Comparison of ENCODE assay signal across 16 cellular contexts in the genomic region with DNA sequence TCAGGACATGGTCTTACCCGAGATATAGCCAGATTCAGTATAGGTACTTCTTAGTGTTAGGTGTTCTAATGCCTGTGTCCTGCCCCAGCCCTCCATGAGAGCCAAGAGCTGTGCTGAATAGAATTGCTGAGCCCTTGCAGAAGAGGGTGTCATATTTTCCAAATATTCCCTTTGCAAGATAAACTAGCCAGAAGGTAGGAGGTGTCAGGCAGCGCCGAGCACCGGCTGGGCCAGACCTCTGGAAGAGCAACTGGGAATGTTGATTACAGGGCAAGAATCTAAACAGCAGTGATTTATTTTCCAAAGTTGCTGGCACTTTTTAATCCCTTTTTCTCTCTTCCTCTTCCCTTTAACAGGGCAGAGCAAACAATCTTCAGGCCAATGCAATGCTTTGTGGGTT. TPM values are rescaled to one million over a fixed set of nuclear protein-coding genes. Genes with fewer than 3 reads are reported as not detected.
A peak's percentile ranks its signal among the peaks of the same experiment; 100 is the strongest.
DNase-seq lines count a peak whose midpoint lies in the region; ATAC-seq, FAIRE-seq and TF ChIP-seq lines count a peak whose summit lies in the region.
"Had no signal": no experiment of that assay in that cellular context is flagged by ENCODE, and none has a peak within 500 bp of the region (broad histone marks: within the 10 kb centered on the region; RNA-seq: fewer than 3 reads in every experiment).

No MANE protein-coding gene starts in this region.

- no peaks in the 10 kb centered on the region for H4K20me1 ChIP-seq in H9 (ENCODE audit: control insufficient read depth, insufficient read depth, insufficient read length)
- H4K20me1 ChIP-seq in PC-9 (ENCODE audit: insufficient read depth) = no peaks in the 10 kb centered on the region
- no peaks in the 10 kb centered on the region for H4K20me1 ChIP-seq in smooth muscle cell (ENCODE audit: low read depth)

- H2BK12ac ChIP-seq in H9 (ENCODE audit: insufficient read length, low read depth, low read length) = no peak overlapping the region

- no peak overlapping the region for H2AFZ ChIP-seq in H9 (ENCODE audit: low read length)
- H2AFZ ChIP-seq in PC-9 = no peak overlapping the region
- H2AFZ ChIP-seq in smooth muscle cell (ENCODE audit: low read depth) = no peak overlapping the region

- peak; percentile 22 to 56 for ATAC-seq in right cardiac atrium
- no peak for ATAC-seq in GM18907 (IDR thresholded peaks at IDR 0.05; ENCODE audit: unreplicated experiment)
- ATAC-seq: activated T-helper 17 cell treated with anti-CD3 and anti-CD28 coated beads, Interleukin-2, amount 50 U/mL, for 72 hours had no signal

- no peak overlapping the region for H3T11ph ChIP-seq in H9 (ENCODE audit: low read length)

- H3K79me2 ChIP-seq in H9 (ENCODE audit: insufficient read depth, low read length) (no peaks in the 10 kb centered on the region), PC-9 (ENCODE audit: low read depth) (peaks cover 49% of the 10 kb centered on the region), smooth muscle cell (ENCODE audit: low read depth) (no peaks in the 10 kb centered on the region)

- H3K4me3 Mint-ChIP-seq in H9 = no peak overlapping the region
- H3K4me3 Mint-ChIP-seq in activated T-helper 1 cell treated with anti-CD3 and anti-CD28 coated beads, Interleukin-12 subunit alpha, Interleukin-12 subunit beta, Interleukin-2, Interleukin-4 antibody, amounts not matched to agents 30 ng/mL and 10 ng/mL and 1 ng/mL, durations not matched to agents 14 hours and 24 hours and 36 hours = no peak overlapping the region
- H3K4me3 Mint-ChIP-seq: activated T-helper 17 cell treated with anti-CD3 and anti-CD28 coated beads, Interleukin-2, amount 50 U/mL, for 72 hours; CD4-positive, alpha-beta T cell had no signal

- CTCF ChIA-PET in PC-9 (lab: Charles Lee) = no interaction called here

- no TSS peak for BruUV-seq in PC-9 (replicated peaks; lab: Mats Ljungman, UMichigan)

- H2BK15ac ChIP-seq in H9 (ENCODE audit: low read depth, low read length) = no peak overlapping the region

- H3K36me3 ChIP-seq in PC-9 (ENCODE audit: low read depth) (no peaks in the 10 kb centered on the region), smooth muscle cell (ENCODE audit: low read depth) (no peaks in the 10 kb centered on the region)
- H3K36me3 ChIP-seq: ascending aorta, ovary, uterus had no signal

- intact Hi-C loops in PC-9 (cut with micrococcal nuclease; ENCODE audit: unreplicated experiment) = loop anchor here (10.0 kb wide), 1 partner anchor 211 kb away; the partner anchor contains the start of gene DYNLT1
- intact Hi-C loops in right cardiac atrium (cut with DNase I) = no loop called here
- intact Hi-C loops in activated T-helper 1 cell treated with anti-CD3 and anti-CD28 coated beads, Interleukin-12 subunit alpha, Interleukin-12 subunit beta, Interleukin-2, Interleukin-4 antibody, amounts not matched to agents 30 ng/mL and 10 ng/mL and 1 ng/mL, durations not matched to agents 14 hours and 24 hours and 36 hours (cut with micrococcal nuclease) = loop anchor here (10.0 kb wide), 1 partner anchor 249 kb away; no protein-coding TSS in a partner anchor

- H3K9me3 Mint-ChIP-seq in H9 = no peaks in the 10 kb centered on the region; a peak in 1 of 5 replicates
- no peaks in the 10 kb centered on the region for H3K9me3 Mint-ChIP-seq in activated T-helper 1 cell treated with anti-CD3 and anti-CD28 coated beads, Interleukin-12 subunit alpha, Interleukin-12 subunit beta, Interleukin-2, Interleukin-4 antibody, amounts not matched to agents 30 ng/mL and 10 ng/mL and 1 ng/mL, durations not matched to agents 14 hours and 24 hours and 36 hours
- H3K9me3 Mint-ChIP-seq: activated T-helper 17 cell treated with anti-CD3 and anti-CD28 coated beads, Interleukin-2, amount 50 U/mL, for 72 hours; CD4-positive, alpha-beta T cell had no signal

- no peak overlapping the region for H3K14ac ChIP-seq in H9 (ENCODE audit: insufficient read depth, low read length)

- no peak overlapping the region for H4K91ac ChIP-seq in H9 (ENCODE audit: insufficient read length, low read depth, low read length)

- TF ChIP-seq CTCF in H9 (conservative IDR thresholded peaks at IDR 0.05) (no peak), PC-9 (conservative IDR thresholded peaks at IDR 0.05) (no peak), smooth muscle cell (IDR thresholded peaks at IDR 0.05; ENCODE audit: borderline replicate concordance, insufficient read depth, poor library complexity, severe bottlenecking) (no peak)

- H3K9ac ChIP-seq in H9 (ENCODE audit: extremely low read depth, insufficient read length, low read length) (no peak overlapping the region), smooth muscle cell (ENCODE audit: low read depth) (no peak overlapping the region)

- no peak overlapping the region for H4K5ac ChIP-seq in H9 (ENCODE audit: insufficient read length, low read depth, low read length)

- FAIRE-seq in urothelium cell line (lab: Jason Lieb, UNC) = no peak

- H2AK5ac ChIP-seq in H9 (ENCODE audit: insufficient read length, low read length) = no peak overlapping the region

- H3K4ac ChIP-seq in H9 (ENCODE audit: low read depth, low read length) = no peak overlapping the region

- H3K23me2 ChIP-seq in H9 (ENCODE audit: insufficient read length, low read depth, low read length, poor library complexity, severe bottlenecking) = no peaks in the 10 kb centered on the region

- no peaks in the 10 kb centered on the region for H3K9me2 ChIP-seq in PC-9 (ENCODE audit: insufficient read depth)

- H3K4me3 ChIP-seq in PC-9 = no peak overlapping the region
- H3K4me3 ChIP-seq in right cardiac atrium (ENCODE audit: low read length) = no peak overlapping the region
- no peak overlapping the region for H3K4me3 ChIP-seq in smooth muscle cell
- H3K4me3 ChIP-seq: ascending aorta, ovary, uterus had no signal

- H3K18ac ChIP-seq in H9 (ENCODE audit: insufficient read length, low read depth, low read length) = no peak overlapping the region

- no peaks in the 10 kb centered on the region for H3K79me1 ChIP-seq in H9 (ENCODE audit: insufficient read depth, low read depth, low read length, poor library complexity, severe bottlenecking)

- H2BK20ac ChIP-seq in H9 (ENCODE audit: low read depth, low read length, poor library complexity, severe bottlenecking) = no peak overlapping the region

- H3K27me3 Mint-ChIP-seq in H9 (ENCODE audit: low read depth) = no peaks in the 10 kb centered on the region
- peaks cover 2% of the 10 kb centered on the region for H3K27me3 Mint-ChIP-seq in activated T-helper 1 cell treated with anti-CD3 and anti-CD28 coated beads, Interleukin-12 subunit alpha, Interleukin-12 subunit beta, Interleukin-2, Interleukin-4 antibody, amounts not matched to agents 30 ng/mL and 10 ng/mL and 1 ng/mL, durations not matched to agents 14 hours and 24 hours and 36 hours (ENCODE audit: insufficient read depth)
- H3K27me3 Mint-ChIP-seq: activated T-helper 17 cell treated with anti-CD3 and anti-CD28 coated beads, Interleukin-2, amount 50 U/mL, for 72 hours; CD4-positive, alpha-beta T cell had no signal

- H3K4me2 ChIP-seq in H9 (ENCODE audit: insufficient read depth, insufficient read length, low read length) (no peak overlapping the region), PC-9 (0 out of 2 replicates have a peak overlapping the region, but pooled peaks have one; percentile 84), smooth muscle cell (no peak overlapping the region)

- H2BK5ac ChIP-seq in H9 (ENCODE audit: insufficient read length, low read length) = no peak overlapping the region

- peaks cover 15 to 20% of the 10 kb centered on the region in 2 experiments for H3K4me1 Mint-ChIP-seq in H9
- peaks cover 5% of the 10 kb centered on the region for H3K4me1 Mint-ChIP-seq in activated T-helper 1 cell treated with anti-CD3 and anti-CD28 coated beads, Interleukin-12 subunit alpha, Interleukin-12 subunit beta, Interleukin-2, Interleukin-4 antibody, amounts not matched to agents 30 ng/mL and 10 ng/mL and 1 ng/mL, durations not matched to agents 14 hours and 24 hours and 36 hours (ENCODE audit: low read depth)

- H3K4me1 ChIP-seq in H9 (ENCODE audit: insufficient read depth, low read length) (peaks cover 13% of the 10 kb centered on the region; the same call in 1 of the 2 replicates), PC-9 (replicated peaks; ENCODE audit: insufficient read depth) (peaks cover 87% of the 10 kb centered on the region), right cardiac atrium (ENCODE audit: control insufficient read depth, insufficient read depth, low read length) (peaks cover 7% of the 10 kb centered on the region), smooth muscle cell (ENCODE audit: low read depth) (peaks cover 15% of the 10 kb centered on the region)
- H3K4me1 ChIP-seq: ascending aorta, uterus had no signal

- peaks cover 61% of the 10 kb centered on the region for H3F3A ChIP-seq in PC-9 (ENCODE audit: insufficient read depth, low read depth)
- H3F3A ChIP-seq in smooth muscle cell (ENCODE audit: low read depth) = no peaks in the 10 kb centered on the region

- H3K27ac ChIP-seq in H9 (ENCODE audit: insufficient read length, low read depth, low read length) (no peak overlapping the region), PC-9 (peak overlapping the region; percentile 99), right cardiac atrium (ENCODE audit: low read length) (peak overlapping the region; percentile 34), smooth muscle cell (ENCODE audit: low read depth) (peak overlapping the region; percentile 62)
- H3K27ac ChIP-seq: ascending aorta, ovary, uterus had no signal

- no peak overlapping the region for H2BK120ac ChIP-seq in H9 (ENCODE audit: low read depth, low read length, poor library complexity, severe bottlenecking)

- H3K27me3 ChIP-seq in H9 (ENCODE audit: insufficient read depth, low read length) (no peaks in the 10 kb centered on the region), PC-9 (ENCODE audit: insufficient read depth, low read depth) (no peaks in the 10 kb centered on the region), right cardiac atrium (ENCODE audit: control insufficient read depth, insufficient read depth) (no peaks in the 10 kb centered on the region), smooth muscle cell (ENCODE audit: low read depth) (no peaks in the 10 kb centered on the region)
- H3K27me3 ChIP-seq: ascending aorta, ovary, uterus had no signal

- H3K9me3 ChIP-seq in H9 (ENCODE audit: control insufficient read depth, low read depth, low read length) = no peaks in the 10 kb centered on the region
- H3K9me3 ChIP-seq in PC-9 (ENCODE audit: insufficient read depth, low read depth) = no peaks in the 10 kb centered on the region
- H3K9me3 ChIP-seq in right cardiac atrium (ENCODE audit: control insufficient read depth, low read length) = no peaks in the 10 kb centered on the region
- H3K9me3 ChIP-seq in smooth muscle cell (replicated peaks; ENCODE audit: low read depth) = no peaks in the 10 kb centered on the region
- H3K9me3 ChIP-seq: ascending aorta, ovary, uterus had no signal

- H3K36me3 Mint-ChIP-seq in H9 (ENCODE audit: insufficient read depth in 1 of 3, low read depth in 3 of 3) = no peaks in the 10 kb centered on the region
- peaks cover 2% of the 10 kb centered on the region for H3K36me3 Mint-ChIP-seq in activated T-helper 1 cell treated with anti-CD3 and anti-CD28 coated beads, Interleukin-12 subunit alpha, Interleukin-12 subunit beta, Interleukin-2, Interleukin-4 antibody, amounts not matched to agents 30 ng/mL and 10 ng/mL and 1 ng/mL, durations not matched to agents 14 hours and 24 hours and 36 hours (ENCODE audit: low read depth)

- POLR2A ChIA-PET in PC-9 (lab: Charles Lee; ENCODE audit: unreplicated experiment) = no interaction called here

- no peak overlapping the region for H3K23ac ChIP-seq in H9 (ENCODE audit: insufficient read length, low read depth, low read length)

- WGBS in H9 (ENCODE audit: extremely low coverage, insufficient read length, low lambda C conversion rate) = no CpG with 5 or more reads among the region's 4 CpGs
- 55% methylated on average over 4 of the region's 4 CpGs for WGBS in right cardiac atrium
- 29% methylated on average over 4 of the region's 4 CpGs for WGBS in smooth muscle cell (ENCODE audit: low lambda C conversion rate)

- H4K8ac ChIP-seq in H9 (replicated peaks; ENCODE audit: insufficient read length, low read depth, low read length) = no peak overlapping the region

- no peak overlapping the region for H3K56ac ChIP-seq in H9 (ENCODE audit: insufficient read length, low read depth, low read length)

- H3K27ac Mint-ChIP-seq in H9 = peak overlapping the region in 2 of 3 experiments; percentile 86; a peak in 4 of 7 replicates
- no peak overlapping the region for H3K27ac Mint-ChIP-seq in activated T-helper 1 cell treated with anti-CD3 and anti-CD28 coated beads, Interleukin-12 subunit alpha, Interleukin-12 subunit beta, Interleukin-2, Interleukin-4 antibody, amounts not matched to agents 30 ng/mL and 10 ng/mL and 1 ng/mL, durations not matched to agents 14 hours and 24 hours and 36 hours

- DNase-seq in H9 = no peak
- DNase-seq in PC-9 = no peak
- DNase-seq in right cardiac atrium = peak in 1 of 3 donors; percentile 67
- no peak for DNase-seq in smooth muscle cell (lab: John Stamatoyannopoulos, UW; ENCODE audit: unreplicated experiment)
- no peak for DNase-seq in urothelium cell line (ENCODE audit: low spot score)
- no peak for DNase-seq in activated T-helper 1 cell treated with anti-CD3 and anti-CD28 coated beads, Interleukin-12 subunit alpha, Interleukin-12 subunit beta, Interleukin-2, Interleukin-4 antibody, amounts not matched to agents 30 ng/mL and 10 ng/mL and 1 ng/mL, durations not matched to agents 14 hours and 24 hours and 36 hours (ENCODE audit: low spot score)
- DNase-seq: activated CD4-positive, alpha-beta T cell treated with anti-CD3 and anti-CD28 coated beads for 48 hours; CD4-positive, alpha-beta T cell; mammary epithelial cell; NCI-H1694; NCI-H510A treated with DMSO at 0.1 percent for 48 hours; uterus had no signal

RNA-seq across cellular contexts. Expression of gene EZR, which starts 37.1 kb away (rescaled TPM):
- 375 and 393 TPM in 2 replicates for total RNA-seq in H9 (2021)
- total RNA-seq in PC-9 (2021) = 231 and 240 TPM in 2 replicates
- total RNA-seq in right cardiac atrium = 100 to 1,000 TPM; 192 to 261 (median 244) TPM
- polyA plus RNA-seq in right cardiac atrium = 178 TPM
- total RNA-seq in smooth muscle cell = 98.4 and 113 TPM in 2 replicates
- 55.0 and 190 TPM in 2 replicates for polyA plus RNA-seq in smooth muscle cell
- 205 and 206 TPM in 2 replicates for total RNA-seq in activated T-helper 1 cell treated with anti-CD3 and anti-CD28 coated beads, Interleukin-12 subunit alpha, Interleukin-12 subunit beta, Interleukin-2, Interleukin-4 antibody, amounts not matched to agents 30 ng/mL and 10 ng/mL and 1 ng/mL, durations not matched to agents 14 hours and 24 hours and 36 hours

Comparison
In these comparisons a context has a peak if more than half of its experiments do, and no peak if none do; other contexts are left out.
1. intact Hi-C loops: an anchor here in PC-9 (10.0 kb wide) and activated T-helper 1 cell treated with anti-CD3 and anti-CD28 coated beads, Interleukin-12 subunit alpha, Interleukin-12 subunit beta, Interleukin-2, Interleukin-4 antibody, amounts not matched to agents 30 ng/mL and 10 ng/mL and 1 ng/mL, durations not matched to agents 14 hours and 24 hours and 36 hours (10.0 kb wide); none called in right cardiac atrium.